14 cellular contexts compared by ENCODE assay signal in the genomic region with DNA sequence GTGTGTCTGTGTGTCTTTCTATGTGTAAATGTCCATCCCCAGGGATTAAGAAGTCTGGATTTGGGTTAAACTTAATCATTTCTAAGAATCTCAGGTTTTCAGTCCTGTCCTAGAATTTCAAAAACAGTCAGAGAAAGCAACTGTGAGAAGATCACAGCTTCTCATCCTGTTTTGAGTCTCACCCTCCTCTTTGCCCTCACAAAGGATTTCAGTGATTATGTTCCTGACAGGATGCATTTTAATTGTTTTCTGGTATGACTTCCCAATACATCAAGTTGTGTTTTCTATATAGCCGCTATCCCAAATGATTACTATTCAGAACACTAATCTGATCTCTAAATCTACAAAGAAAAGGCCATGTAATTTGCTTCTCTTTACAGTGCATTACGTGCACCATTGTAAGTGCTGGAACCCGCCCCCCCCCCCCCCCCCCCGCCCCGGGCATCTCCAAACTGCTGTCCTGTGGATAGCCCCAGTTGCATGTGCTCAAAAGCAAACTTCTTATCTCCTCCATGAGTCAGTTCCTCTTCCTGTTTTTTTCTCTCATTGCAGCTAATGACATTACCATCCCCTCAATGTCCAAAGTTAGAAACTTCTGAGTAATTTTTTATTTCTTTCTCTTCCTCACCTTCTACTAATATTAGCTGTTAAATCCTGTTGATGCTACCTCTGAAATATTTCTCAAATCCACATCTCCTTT.
DNase-seq lines count a peak whose midpoint lies in the region; ATAC-seq and TF ChIP-seq lines count a peak whose summit lies in the region.
"Had no signal": no experiment of that assay in that cellular context is flagged by ENCODE, and none has a peak within 500 bp of the region (broad histone marks: within the 10 kb centered on the region; RNA-seq: fewer than 3 reads in every experiment).

No MANE protein-coding gene starts in this region.

- ATAC-seq in activated naive CD8-positive, alpha-beta T cell treated with anti-CD3 and anti-CD28 coated beads, Interleukin-2, amount 10 ng/mL, durations not matched to agents 7 days and 5 days (ENCODE audit: low read depth) = no peak
- ATAC-seq in foreskin keratinocyte (peak; percentile 19), GM19324 (IDR thresholded peaks at IDR 0.05; ENCODE audit: low FRiP score, unreplicated experiment) (no peak)

- POLR2A ChIA-PET in activated naive CD8-positive, alpha-beta T cell treated with anti-CD3 and anti-CD28 coated beads, Interleukin-2, amount 10 ng/mL, durations not matched to agents 7 days and 5 days (lab: Charles Lee) = no interaction called here
- POLR2A ChIA-PET in SK-N-SH (lab: Yijun Ruan, JAX) = no interaction called here

- H3K27ac ChIP-seq in SK-N-SH (ENCODE audit: low read depth in 2 of 2, low read length in 1 of 2) = peak overlapping the region in 1 of 2 experiments; percentile 88; a peak in 2 of 4 replicates
- no peak overlapping the region for H3K27ac ChIP-seq in foreskin keratinocyte
- peak overlapping the region; percentile 34 to 70 for H3K27ac ChIP-seq in tibial artery
- H3K27ac ChIP-seq: ovary had no signal

- peak overlapping the region; percentile 6; the same call in 1 of the 2 replicates for H3K9ac ChIP-seq in SK-N-SH

- H3K9me3 ChIP-seq in SK-N-SH (no peaks in the 10 kb centered on the region), tibial artery (no peaks in the 10 kb centered on the region)
- H3K9me3 ChIP-seq: adrenal gland, BE2C, ovary had no signal

- H3K4me1 Mint-ChIP-seq in activated naive CD8-positive, alpha-beta T cell treated with anti-CD3 and anti-CD28 coated beads, Interleukin-2, amount 10 ng/mL, durations not matched to agents 7 days and 5 days = peaks cover 11% of the 10 kb centered on the region
- no peaks in the 10 kb centered on the region for H3K4me1 Mint-ChIP-seq in activated naive CD8-positive, alpha-beta T cell treated with anti-CD3 and anti-CD28 coated beads for 36 hours

- intact Hi-C loops in tibial artery (cut with DNase I; ENCODE audit: low total_unique reads) = loop anchor here (5.0 kb wide), 1 partner anchor 73 kb away; a partner anchor contains a TSS

- H3K79me2 ChIP-seq in SK-N-SH (ENCODE audit: insufficient read depth) = peaks cover 22% of the 10 kb centered on the region; the same call in 1 of the 2 replicates

- peak overlapping the region; percentile 52; the same call in 1 of the 2 replicates for H2AFZ ChIP-seq in SK-N-SH (ENCODE audit: low read depth)

- H3K4me1 ChIP-seq in SK-N-SH (ENCODE audit: control insufficient read depth in 1 of 2, insufficient read depth in 2 of 2, low read depth in 1 of 2, low read length in 1 of 2) (peaks cover 0 to 26% of the 10 kb centered on the region in 2 experiments; a peak in 3 of 4 replicates), foreskin keratinocyte (peaks cover 4% of the 10 kb centered on the region), tibial artery (peaks cover 0 to 45% (median 34%) of the 10 kb centered on the region in 4 donors)
- H3K4me1 ChIP-seq: adrenal gland, BE2C had no signal

- peaks cover 21% of the 10 kb centered on the region for H3F3A ChIP-seq in SK-N-SH (replicated peaks; ENCODE audit: insufficient read depth)

- no peak overlapping the region; a peak in 1 of 4 replicates for H3K4me3 ChIP-seq in SK-N-SH (ENCODE audit: low read depth in 2 of 2, low read length in 1 of 2)
- no peak overlapping the region for H3K4me3 ChIP-seq in tibial artery
- H3K4me3 ChIP-seq: adrenal gland, ovary had no signal

- peaks cover 9% of the 10 kb centered on the region for H3K9me3 Mint-ChIP-seq in activated naive CD8-positive, alpha-beta T cell treated with anti-CD3 and anti-CD28 coated beads, Interleukin-2, amount 10 ng/mL, durations not matched to agents 7 days and 5 days
- H3K9me3 Mint-ChIP-seq in activated naive CD8-positive, alpha-beta T cell treated with anti-CD3 and anti-CD28 coated beads for 36 hours = no peaks in the 10 kb centered on the region

- peak overlapping the region; percentile 45; the same call in 1 of the 2 replicates for H3K4me2 ChIP-seq in SK-N-SH

- no peak for TF ChIP-seq RAD21 in SK-N-SH (IDR thresholded peaks at IDR 0.05; ENCODE audit: low read length)

- H3K36me3 Mint-ChIP-seq in activated naive CD8-positive, alpha-beta T cell treated with anti-CD3 and anti-CD28 coated beads, Interleukin-2, amount 10 ng/mL, durations not matched to agents 7 days and 5 days = no peaks in the 10 kb centered on the region
- H3K36me3 Mint-ChIP-seq in activated naive CD8-positive, alpha-beta T cell treated with anti-CD3 and anti-CD28 coated beads for 36 hours = no peaks in the 10 kb centered on the region

- H3K36me3 ChIP-seq in SK-N-SH (replicated peaks in 1 of 2; ENCODE audit: control insufficient read depth in 1 of 2, insufficient read depth in 2 of 2, low read length in 1 of 2) (no peaks in the 10 kb centered on the region), tibial artery (no peaks in the 10 kb centered on the region)
- H3K36me3 ChIP-seq: adrenal gland, BE2C, ovary had no signal

- H3K27ac Mint-ChIP-seq in activated naive CD8-positive, alpha-beta T cell treated with anti-CD3 and anti-CD28 coated beads, Interleukin-2, amount 10 ng/mL, durations not matched to agents 7 days and 5 days = no peak overlapping the region
- no peak overlapping the region for H3K27ac Mint-ChIP-seq in activated naive CD8-positive, alpha-beta T cell treated with anti-CD3 and anti-CD28 coated beads for 36 hours

- H3K27me3 Mint-ChIP-seq in activated naive CD8-positive, alpha-beta T cell treated with anti-CD3 and anti-CD28 coated beads, Interleukin-2, amount 10 ng/mL, durations not matched to agents 7 days and 5 days = peaks cover 6% of the 10 kb centered on the region
- H3K27me3 Mint-ChIP-seq in activated naive CD8-positive, alpha-beta T cell treated with anti-CD3 and anti-CD28 coated beads for 36 hours = peaks cover 5% of the 10 kb centered on the region

- no peaks in the 10 kb centered on the region for H3K9me2 ChIP-seq in SK-N-SH

- 13% methylated on average over 5 of the region's 5 CpGs for WGBS in SK-N-SH (ENCODE audit: low lambda C conversion rate)

- CTCF ChIA-PET in SK-N-SH (lab: Yijun Ruan, JAX) = no interaction called here

- H4K20me1 ChIP-seq in SK-N-SH (ENCODE audit: insufficient read depth) = no peaks in the 10 kb centered on the region

- peak overlapping the region; percentile 21 for H3K4me3 Mint-ChIP-seq in activated naive CD8-positive, alpha-beta T cell treated with anti-CD3 and anti-CD28 coated beads, Interleukin-2, amount 10 ng/mL, durations not matched to agents 7 days and 5 days
- H3K4me3 Mint-ChIP-seq in activated naive CD8-positive, alpha-beta T cell treated with anti-CD3 and anti-CD28 coated beads for 36 hours = no peak overlapping the region

- H3K27me3 ChIP-seq in SK-N-SH (ENCODE audit: insufficient read depth) (no peaks in the 10 kb centered on the region), foreskin keratinocyte (no peaks in the 10 kb centered on the region), tibial artery (no peaks in the 10 kb centered on the region)
- H3K27me3 ChIP-seq: adrenal gland, BE2C, ovary had no signal

- TF ChIP-seq CTCF in SK-N-SH (IDR thresholded peaks at IDR 0.05) = no peak
- TF ChIP-seq CTCF in foreskin keratinocyte (conservative IDR thresholded peaks at IDR 0.05) = no peak
- TF ChIP-seq CTCF in tibial artery (IDR thresholded peaks at IDR 0.05) = no peak

- no peak for TF ChIP-seq EP300 in SK-N-SH (IDR thresholded peaks at IDR 0.05; ENCODE audit: borderline replicate concordance in 1 of 2, low read depth in 1 of 2, low read length in 1 of 2)

- no peak for DNase-seq in activated naive CD8-positive, alpha-beta T cell treated with anti-CD3 and anti-CD28 coated beads, Interleukin-2, amount 10 ng/mL, durations not matched to agents 7 days and 5 days
- DNase-seq in activated naive CD8-positive, alpha-beta T cell treated with anti-CD3 and anti-CD28 coated beads for 36 hours = no peak
- DNase-seq in SK-N-SH (no peak), foreskin keratinocyte (no peak), tibial artery (no peak), NCI-H748 treated with DMSO at 0.1 percent for 48 hours (lab: John Stamatoyannopoulos, UW) (no peak)
- no peak for DNase-seq in stimulated activated CD4-positive, alpha-beta T cell treated with anti-CD3 and anti-CD28 coated beads, Interleukin-1b, Interleukin-23, amount 100 ng/mL, for 48 hours
- DNase-seq: activated CD4-positive, alpha-beta T cell treated with anti-CD3 and anti-CD28 coated beads, Interleukin-2, amount 50 U/mL, for 1 hour; adrenal gland; BE2C; NCI-H187 treated with DMSO at 0.1 percent for 48 hours; ovary; trophoblast cell had no signal

TF ChIP-seq in SK-N-SH, 30 proteins besides CTCF, POLR2A, EP300 and RAD21 (continues in another document):
- TF ChIP-seq FOXM1 (IDR thresholded peaks at IDR 0.05; ENCODE audit: low read depth) = no peak
- TF ChIP-seq MXI1 (IDR thresholded peaks at IDR 0.05; ENCODE audit: low read depth, low read length) = no peak
- TF ChIP-seq RXRA (IDR thresholded peaks at IDR 0.05; ENCODE audit: borderline replicate concordance, low read depth) = 0 out of 2 replicates have a peak, but pooled peaks have one; percentile 18
- TF ChIP-seq POLR2AphosphoS5 (IDR thresholded peaks at IDR 0.05; ENCODE audit: low read depth, low read length) = no peak
- no peak for TF ChIP-seq SMC3 (IDR thresholded peaks at IDR 0.05; ENCODE audit: low read depth, low read length)
- no peak for TF ChIP-seq CHD2 (IDR thresholded peaks at IDR 0.05; ENCODE audit: low read length, partially characterized antibody)
- no peak for TF ChIP-seq YY1 (IDR thresholded peaks at IDR 0.05; ENCODE audit: low read depth)
- TF ChIP-seq NRF1 (IDR thresholded peaks at IDR 0.05; ENCODE audit: low read depth, low read length) = no peak
- TF ChIP-seq TEAD4 (IDR thresholded peaks at IDR 0.05; ENCODE audit: borderline replicate concordance, insufficient read depth) = no peak
- peak; percentile 54; the same call in 1 of the 2 replicates for TF ChIP-seq MEF2A (IDR thresholded peaks at IDR 0.05; ENCODE audit: borderline replicate concordance, low read depth)
- TF ChIP-seq, protein P1, sequence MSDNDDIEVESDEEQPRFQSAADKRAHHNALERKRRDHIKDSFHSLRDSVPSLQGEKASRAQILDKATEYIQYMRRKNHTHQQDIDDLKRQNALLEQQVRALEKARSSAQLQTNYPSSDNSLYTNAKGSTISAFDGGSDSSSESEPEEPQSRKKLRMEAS (IDR thresholded peaks at IDR 0.05; ENCODE audit: low read depth) = no peak
- no peak for TF ChIP-seq RCOR1 (IDR thresholded peaks at IDR 0.05; ENCODE audit: low read length)
- no peak for TF ChIP-seq EZH2phosphoT487 (IDR thresholded peaks at IDR 0.05; ENCODE audit: borderline replicate concordance, low read depth)
- TF ChIP-seq JUND (IDR thresholded peaks at IDR 0.05) = peak; percentile 36; the same call in 1 of the 2 replicates
- no peak for TF ChIP-seq TAF1 (IDR thresholded peaks at IDR 0.05; ENCODE audit: borderline replicate concordance, low read depth, low read length)
- TF ChIP-seq ELF1 (IDR thresholded peaks at IDR 0.05) = no peak
